Comparison of ENCODE assay signal across 20 cellular contexts in genomic region chr17:33498069-33498468, GRCh38.
"Had no signal": no experiment of that assay in that cellular context is flagged by ENCODE, and none has a peak within 500 bp of the region (broad histone marks: within the 10 kb centered on the region; RNA-seq: fewer than 3 reads in every experiment).

No MANE protein-coding gene starts in this region.

- H3K36me3 ChIP-seq: cardiac muscle cell, prostate gland, right atrium auricular region had no signal

- ATAC-seq: activated T-cell treated with anti-CD3 and anti-CD28 coated beads, Interleukin-2, amount 50 U/mL, for 72 hours; T-helper 17 cell had no signal

- H3K4me1 ChIP-seq: prostate gland, right atrium auricular region had no signal

- DNase-seq: activated B cell treated with CpG ODN at 0.5 μM for 24 hours; activated CD4-positive, alpha-beta memory T cell treated with anti-CD3 and anti-CD28 coated beads for 36 hours; activated CD4-positive, alpha-beta T cell treated with anti-CD3 and anti-CD28 coated beads for 48 hours; activated effector memory CD4-positive, alpha-beta T cell treated with Interleukin-2 at 50 U/mL for 16 hours; activated naive CD4-positive, alpha-beta T cell treated with anti-CD3 and anti-CD28 coated beads for 36 hours; activated naive CD8-positive, alpha-beta T cell treated with anti-CD3 and anti-CD28 coated beads, Interleukin-2, amount 10 ng/mL, durations not matched to agents 7 days and 5 days; activated T-cell treated with anti-CD3 and anti-CD28 coated beads, Interleukin-2, amount 50 U/mL, for 72 hours; amygdala; effector CD4-positive, alpha-beta T cell; kidney; naive B cell; SHP77; stimulated activated CD4-positive, alpha-beta T cell treated with anti-CD3 and anti-CD28 coated beads, Interleukin-1b, Interleukin-23, amount 100 ng/mL, for 48 hours; substantia nigra; SW 1271; T-helper 17 cell had no signal

- H3K27ac ChIP-seq: cardiac muscle cell, prostate gland, right atrium auricular region had no signal

- FAIRE-seq: endometrium, kidney had no signal

- H3K27me3 ChIP-seq: cardiac muscle cell, right atrium auricular region had no signal

- H3K4me3 ChIP-seq: cardiac muscle cell, prostate gland, right atrium auricular region had no signal

- H3K9me3 ChIP-seq: prostate gland, right atrium auricular region had no signal
